In genomic region chr15:75065467-75065850, GRCh38 we compare ENCODE assay signal across 16 cellular contexts. TPM values are rescaled to one million over a fixed set of nuclear protein-coding genes. Genes with fewer than 3 reads are reported as not detected.
DNase-seq lines count a peak whose midpoint lies in the region; ATAC-seq, FAIRE-seq and TF ChIP-seq lines count a peak whose summit lies in the region.
"Had no signal": no experiment of that assay in that cellular context is flagged by ENCODE, and none has a peak within 500 bp of the region (broad histone marks: within the 10 kb centered on the region; RNA-seq: fewer than 3 reads in every experiment).

No MANE protein-coding gene starts in this region.

- DNase-seq in HepG2 (ENCODE audit: low spot score) (peak; percentile 85), right lobe of liver (no peak), T-cell (no peak), left ventricle myocardium superior (peak; percentile 49), uterus (peak in 1 of 2 donors; percentile 47), H7 (no peak)
- DNase-seq: mammary epithelial cell; NCI-H526; stimulated activated CD4-positive, alpha-beta T cell treated with anti-CD3 and anti-CD28 coated beads, Interleukin-12 subunit alpha, Interleukin-12 subunit beta, amount 100 ng/mL, for 4 hours had no signal

- no peak for TF ChIP-seq POLR2A in HepG2 (IDR thresholded peaks at IDR 0.05; ENCODE audit: insufficient read depth in 1 of 2, low read depth in 2 of 2, low read length in 2 of 2)
- no peak for TF ChIP-seq POLR2A in right lobe of liver (IDR thresholded peaks at IDR 0.05)
- TF ChIP-seq POLR2A in uterus (IDR thresholded peaks at IDR 0.05): no peak
- no peak for TF ChIP-seq POLR2A in GM18505 (IDR thresholded peaks at IDR 0.05; ENCODE audit: borderline replicate concordance, extremely low read depth, insufficient read depth, insufficient read length)

- H3K36me3 ChIP-seq in HepG2 (replicated peaks in 1 of 2; ENCODE audit: control insufficient read depth in 1 of 2, insufficient read depth in 2 of 2, low read length in 2 of 2) (no peaks in the 10 kb centered on the region), right lobe of liver (no peaks in the 10 kb centered on the region), uterus (no peaks in the 10 kb centered on the region), H7 (replicated peaks; ENCODE audit: control insufficient read depth, insufficient read depth, low read length) (no peaks in the 10 kb centered on the region)
- H3K36me3 ChIP-seq: BLaER1, esophagus muscularis mucosa, HAP-1 had no signal

- TF ChIP-seq EP300 in HepG2 (IDR thresholded peaks at IDR 0.05; ENCODE audit: low read depth in 2 of 2, low read length in 2 of 2) (0 out of 4 replicates have a peak, but pooled peaks of 1 of the 2 experiments have one; percentile 48), HepG2 (CRISPR knock-in tag; IDR thresholded peaks at IDR 0.05; ENCODE audit: borderline replicate concordance) (peak; percentile 19; the same call in 1 of the 2 replicates)

- H3K4me3 ChIP-seq in HepG2 (replicated peaks in 1 of 3; ENCODE audit: insufficient read depth in 1 of 3, low read depth in 2 of 3, low read length in 3 of 3) (peak overlapping the region; percentile 9 to 54 (median 29); a peak in 4 of 6 replicates), right lobe of liver (no peak overlapping the region), uterus (no peak overlapping the region), H7 (ENCODE audit: insufficient read depth, low read depth, low read length) (no peak overlapping the region)
- H3K4me3 ChIP-seq: BLaER1, esophagus muscularis mucosa, HAP-1 had no signal

- TF ChIP-seq CTCF in HepG2 (CRISPR knock-in tag; IDR thresholded peaks at IDR 0.05): no peak
- TF ChIP-seq CTCF in right lobe of liver (IDR thresholded peaks at IDR 0.05): no peak
- TF ChIP-seq CTCF in uterus (IDR thresholded peaks at IDR 0.05): no peak

- CTCF ChIA-PET in HepG2 (lab: Yijun Ruan, JAX; ENCODE audit: low intra/inter-chr PET ratio, low total read pairs) (no interaction called here), T-cell (lab: Charles Lee) (no interaction called here)

- H3K9ac ChIP-seq in HepG2 (ENCODE audit: insufficient read depth, low read depth, low read length): no peak overlapping the region
- H3K9ac ChIP-seq: BLaER1 had no signal

- H3K4me2 ChIP-seq in HepG2 (ENCODE audit: low read depth, low read length): peak overlapping the region; percentile 78
- H3K4me2 ChIP-seq: BLaER1 had no signal

- ATAC-seq in HepG2 (peak; percentile 87), right lobe of liver (no peak), T-cell (replicated peaks in 1 of 4) (peak in 1 of 4 experiments; percentile 48), left ventricle myocardium superior (peak; percentile 56), HG03571 (IDR thresholded peaks at IDR 0.05; ENCODE audit: unreplicated experiment) (no peak), GM18505 (IDR thresholded peaks at IDR 0.05; ENCODE audit: unreplicated experiment) (no peak)

- no peaks in the 10 kb centered on the region for H3K36me3 Mint-ChIP-seq in T-cell

- intact Hi-C loops in HepG2 (cut with micrococcal nuclease; ENCODE audit: unreplicated experiment): no loop called here
- intact Hi-C loops in right lobe of liver (cut with DNase I): no loop called here
- intact Hi-C loops in left ventricle myocardium superior (cut with micrococcal nuclease): no loop called here
- intact Hi-C loops in uterus (cut with DNase I; ENCODE audit: low total_unique reads): no loop called here

- H2AFZ ChIP-seq in HepG2 (ENCODE audit: low read length): no peak overlapping the region

- peak; percentile 88 for FAIRE-seq in HepG2 (lab: Jason Lieb, UNC)
- FAIRE-seq: GM18507 had no signal

- no peaks in the 10 kb centered on the region for H3K9me3 ChIP-seq in HepG2 (ENCODE audit: low read length)
- no peaks in the 10 kb centered on the region for H3K9me3 ChIP-seq in right lobe of liver
- H3K9me3 ChIP-seq in uterus: no peaks in the 10 kb centered on the region
- H3K9me3 ChIP-seq: BLaER1, HAP-1 had no signal

- H3K27ac ChIP-seq in HepG2 (ENCODE audit: extremely low read length, insufficient read depth, low read length): peak overlapping the region; percentile 54
- H3K27ac ChIP-seq in right lobe of liver: no peak overlapping the region
- peak overlapping the region; percentile 28 to 60 for H3K27ac ChIP-seq in uterus
- H3K27ac ChIP-seq: BLaER1, esophagus muscularis mucosa, HL-60 had no signal

- in situ Hi-C loops in HepG2 (cut with HindIII; ENCODE audit: extremely low pct_ligation_motif_present, low pct_unique_long_range_greater_than_20kb): no loop called here

- no TSS peak for BruUV-seq in HepG2 (replicated peaks; lab: Mats Ljungman, UMichigan)

- 0% methylated on average over 1 of the region's 1 CpG for WGBS in HepG2 (ENCODE audit: low lambda C conversion rate)
- 88% methylated on average over 1 of the region's 1 CpG for WGBS in right lobe of liver (ENCODE audit: insufficient coverage, low coverage, low lambda C conversion rate, missing lambda C conversion rate)

- H3K79me2 ChIP-seq in HepG2 (ENCODE audit: insufficient read depth, low read length): no peaks in the 10 kb centered on the region

- H3K9me3 Mint-ChIP-seq in T-cell: no peaks in the 10 kb centered on the region

- peaks cover 29 to 47% (median 31%) of the 10 kb centered on the region in 3 donors for H3K4me1 Mint-ChIP-seq in T-cell

- peaks cover 91% of the 10 kb centered on the region for H3K4me1 ChIP-seq in HepG2 (ENCODE audit: insufficient read depth, low read length)
- no peaks in the 10 kb centered on the region for H3K4me1 ChIP-seq in right lobe of liver
- H3K4me1 ChIP-seq in uterus: no peaks in the 10 kb centered on the region

- H3K4me3 Mint-ChIP-seq in T-cell: peak overlapping the region in 1 of 3 donors; percentile 3

- TF ChIP-seq RAD21 in HepG2 (CRISPR knock-in tag; IDR thresholded peaks at IDR 0.05): no peak; the same call in 1 of the 2 replicates

- H3K27ac Mint-ChIP-seq in T-cell: peak overlapping the region; percentile 5 to 7

- no peaks in the 10 kb centered on the region for H4K20me1 ChIP-seq in HepG2 (ENCODE audit: insufficient read depth, low read length)
- H4K20me1 ChIP-seq: BLaER1 had no signal

- POLR2A ChIA-PET in HepG2 (lab: Yijun Ruan, JAX) (interaction anchor here (1.0 to 2.2 kb wide), 6 partner anchors 12 to 136 kb away, joined by 3 to 14 read pairs (median 4); partner anchors contain the start of gene C15orf39), T-cell (lab: Charles Lee) (no interaction called here)

- H3K27me3 ChIP-seq in HepG2 (ENCODE audit: control insufficient read depth in 1 of 2, insufficient read depth in 2 of 2, low read length in 2 of 2): no peaks in the 10 kb centered on the region
- no peaks in the 10 kb centered on the region for H3K27me3 ChIP-seq in right lobe of liver
- H3K27me3 ChIP-seq in uterus: no peaks in the 10 kb centered on the region
- H3K27me3 ChIP-seq in H7 (ENCODE audit: control insufficient read depth, insufficient read depth, low read length): no peaks in the 10 kb centered on the region
- H3K27me3 ChIP-seq: BLaER1 had no signal

- peaks cover 1 to 2% of the 10 kb centered on the region in 2 donors for H3K27me3 Mint-ChIP-seq in T-cell

TF ChIP-seq in HepG2, 621 proteins besides CTCF, POLR2A, EP300 and RAD21 (continues in another document):
- TF ChIP-seq, protein P1, sequence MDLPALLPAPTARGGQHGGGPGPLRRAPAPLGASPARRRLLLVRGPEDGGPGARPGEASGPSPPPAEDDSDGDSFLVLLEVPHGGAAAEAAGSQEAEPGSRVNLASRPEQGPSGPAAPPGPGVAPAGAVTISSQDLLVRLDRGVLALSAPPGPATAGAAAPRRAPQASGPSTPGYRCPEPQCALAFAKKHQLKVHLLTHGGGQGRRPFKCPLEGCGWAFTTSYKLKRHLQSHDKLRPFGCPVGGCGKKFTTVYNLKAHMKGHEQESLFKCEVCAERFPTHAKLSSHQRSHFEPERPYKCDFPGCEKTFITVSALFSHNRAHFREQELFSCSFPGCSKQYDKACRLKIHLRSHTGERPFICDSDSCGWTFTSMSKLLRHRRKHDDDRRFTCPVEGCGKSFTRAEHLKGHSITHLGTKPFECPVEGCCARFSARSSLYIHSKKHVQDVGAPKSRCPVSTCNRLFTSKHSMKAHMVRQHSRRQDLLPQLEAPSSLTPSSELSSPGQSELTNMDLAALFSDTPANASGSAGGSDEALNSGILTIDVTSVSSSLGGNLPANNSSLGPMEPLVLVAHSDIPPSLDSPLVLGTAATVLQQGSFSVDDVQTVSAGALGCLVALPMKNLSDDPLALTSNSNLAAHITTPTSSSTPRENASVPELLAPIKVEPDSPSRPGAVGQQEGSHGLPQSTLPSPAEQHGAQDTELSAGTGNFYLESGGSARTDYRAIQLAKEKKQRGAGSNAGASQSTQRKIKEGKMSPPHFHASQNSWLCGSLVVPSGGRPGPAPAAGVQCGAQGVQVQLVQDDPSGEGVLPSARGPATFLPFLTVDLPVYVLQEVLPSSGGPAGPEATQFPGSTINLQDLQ (CRISPR knock-in tag; IDR thresholded peaks at IDR 0.05): no peak

RNA-seq across cellular contexts. Expression of gene PPCDC, which starts 42.1 kb away (rescaled TPM):
- total RNA-seq in HepG2 (2016; rRNA removed; fragmentation: Illumina TruSeq; extraction: Trizol) (9.9 and 12.3 TPM in 2 replicates), right lobe of liver (10 to 100 TPM in 2 of 6 experiments, 1 to 10 TPM in 4; 5.9 to 21.5 (median 8.3) TPM), T-cell (10 to 100 TPM in 4 of 5 donors, 1 to 10 TPM in 1; 9.3 to 14.3 (median 11.8) TPM), left ventricle myocardium superior (5.1 TPM), uterus (10 to 100 TPM in 2 of 4 donors, 1 to 10 TPM in 2; 1.2 to 22.8 (median 6.9) TPM)
- 4.1 and 6.1 TPM in 2 replicates for total RNA-seq in HepG2 (2016; cell fraction: cytosol; rRNA removed; fragmentation: Illumina TruSeq; extraction: Trizol; ENCODE audit: low read depth)
- 12.0 and 13.0 TPM in 2 replicates for total RNA-seq in HepG2 (2016; cell fraction: insoluble cytoplasmic fraction; rRNA removed; fragmentation: Illumina TruSeq; extraction: Trizol)
- 8.6 and 11.2 TPM in 2 replicates for total RNA-seq in HepG2 (2016; cell fraction: membrane; rRNA removed; fragmentation: Illumina TruSeq; extraction: Trizol)
- 11.2 and 14.5 TPM in 2 replicates for total RNA-seq in HepG2 (2016; cell fraction: nucleus; rRNA removed; fragmentation: Illumina TruSeq; extraction: Trizol)
- 12.8 and 13.9 TPM in 2 replicates for polyA plus RNA-seq in HepG2 (2011; rRNA removed)
- 12.1 and 15.8 TPM in 2 replicates for polyA plus RNA-seq in HepG2 (2011; cell fraction: cytosol; rRNA removed)
- 21.1 and 24.9 TPM in 2 replicates for polyA plus RNA-seq in HepG2 (2011; cell fraction: nucleus; rRNA removed)
- polyA plus RNA-seq in HepG2 (2012): 5.4 and 7.5 TPM in 2 replicates
- polyA plus RNA-seq in HepG2 (2016; cell fraction: cytosol; fragmentation: Illumina TruSeq; extraction: Trizol; ENCODE audit: low read depth): 5.6 and 6.3 TPM in 2 replicates
- polyA plus RNA-seq in HepG2 (2016; cell fraction: insoluble cytoplasmic fraction; fragmentation: Illumina TruSeq; extraction: Trizol; ENCODE audit: low read depth): 12.3 and 13.4 TPM in 2 replicates
- 6.8 and 8.5 TPM in 2 replicates for polyA plus RNA-seq in HepG2 (2016; cell fraction: membrane; fragmentation: Illumina TruSeq; extraction: Trizol; ENCODE audit: low read depth)
- 17.5 and 18.7 TPM in 2 replicates for polyA plus RNA-seq in HepG2 (2016; cell fraction: nucleus; fragmentation: Illumina TruSeq; extraction: Trizol; ENCODE audit: insufficient read depth, low read depth)
- 42.6 and 47.0 TPM in 2 replicates for polyA minus RNA-seq in HepG2 (2011; rRNA and poly(A)+ RNA removed; ENCODE audit: low replicate concordance)
- 2.5 and 4.8 TPM in 2 replicates for polyA minus RNA-seq in HepG2 (2011; cell fraction: cytosol; rRNA and poly(A)+ RNA removed)
- polyA minus RNA-seq in HepG2 (2011; cell fraction: nucleus; rRNA and poly(A)+ RNA removed): 24.3 and 26.1 TPM in 2 replicates
- 34.4 and 35.2 TPM in 2 replicates for total RNA-seq in H7 (2014; rRNA removed; shearing (Covaris generic))

Comparison
In these comparisons a context has a peak if more than half of its experiments do, and no peak if none do; other contexts are left out.
1. ATAC-seq: peak in HepG2 (single experiment) and left ventricle myocardium superior (single experiment); none in right lobe of liver (0 of 4), HG03571 (single experiment) and GM18505 (single experiment).
2. DNase-seq: peak in HepG2 (single experiment) and left ventricle myocardium superior (single experiment); none in right lobe of liver (0 of 3), T-cell (0 of 34) and H7 (single experiment).
3. H3K27ac ChIP-seq: peak in HepG2 (single experiment) and uterus (2 of 2); none in right lobe of liver (0 of 3).
4. H3K4me3 ChIP-seq: peak in HepG2 (3 of 3); none in right lobe of liver (0 of 3), uterus (0 of 2) and H7 (single experiment).